ENCODE assay signal across 19 cellular contexts in the genomic region with DNA sequence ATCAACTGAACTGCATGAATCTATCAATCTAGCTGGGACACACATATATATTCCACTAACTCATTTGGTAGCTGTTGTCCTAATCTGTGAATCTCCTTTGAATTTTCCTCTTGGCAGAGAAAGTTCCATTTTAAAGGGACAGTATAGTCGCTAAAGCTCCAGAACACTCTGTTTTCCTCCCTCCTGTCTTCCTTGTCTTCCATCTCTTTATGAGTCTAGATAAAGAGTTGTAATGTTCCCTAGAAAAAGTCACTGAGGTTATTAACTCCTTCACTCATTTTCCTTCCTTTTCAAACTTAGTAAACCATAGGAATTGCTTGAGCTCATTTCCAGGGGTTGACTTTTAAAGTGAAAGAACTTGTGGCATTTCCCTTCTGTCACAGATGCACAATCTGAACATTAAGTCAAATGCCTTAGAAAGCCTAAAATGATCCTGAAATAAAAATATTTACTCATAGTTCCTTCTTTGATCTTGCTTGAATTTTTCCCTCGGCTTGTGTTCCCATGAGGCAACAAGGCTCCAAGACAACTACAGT.
DNase-seq lines count a peak whose midpoint lies in the region; ATAC-seq, FAIRE-seq and TF ChIP-seq lines count a peak whose summit lies in the region.
"Had no signal": no experiment of that assay in that cellular context is flagged by ENCODE, and none has a peak within 500 bp of the region (broad histone marks: within the 10 kb centered on the region; RNA-seq: fewer than 3 reads in every experiment).

No MANE protein-coding gene starts in this region.

- BruUV-seq in HepG2 (replicated peaks; lab: Mats Ljungman, UMichigan), result no TSS peak

- H3K27ac ChIP-seq in HepG2 (ENCODE audit: extremely low read length, insufficient read depth, low read length) (no peak overlapping the region), right lobe of liver (no peak overlapping the region), SK-N-MC (peak overlapping the region; percentile 49; the same call in 1 of the 2 replicates)
- H3K27ac ChIP-seq in naive thymus-derived CD4-positive, alpha-beta T cell (ENCODE audit: low read depth, low read length), result no peak overlapping the region
- H3K27ac ChIP-seq: SJSA1 had no signal

- no peak for TF ChIP-seq RAD21 in HepG2 (CRISPR knock-in tag; IDR thresholded peaks at IDR 0.05)

- in situ Hi-C loops in HepG2 (cut with HindIII; ENCODE audit: extremely low pct_ligation_motif_present, low pct_unique_long_range_greater_than_20kb), result no loop called here

- H3K36me3 ChIP-seq in HepG2 (replicated peaks in 1 of 2; ENCODE audit: control insufficient read depth in 1 of 2, insufficient read depth in 2 of 2, low read length in 2 of 2) (no peaks in the 10 kb centered on the region), right lobe of liver (no peaks in the 10 kb centered on the region), MG63 (no peaks in the 10 kb centered on the region), SK-N-MC (ENCODE audit: insufficient read depth, low read length) (no peaks in the 10 kb centered on the region)
- no peaks in the 10 kb centered on the region for H3K36me3 ChIP-seq in naive thymus-derived CD4-positive, alpha-beta T cell (ENCODE audit: control insufficient read depth in 2 of 3, insufficient read depth in 3 of 3, low read length in 3 of 3)
- H3K36me3 ChIP-seq: SJSA1 had no signal

- H3K9me3 ChIP-seq in HepG2 (ENCODE audit: low read length) (no peaks in the 10 kb centered on the region), right lobe of liver (no peaks in the 10 kb centered on the region), MG63 (no peaks in the 10 kb centered on the region), SK-N-MC (ENCODE audit: low read depth, low read length) (no peaks in the 10 kb centered on the region)
- peaks cover 0 to 11% (median 0%) of the 10 kb centered on the region in 3 experiments for H3K9me3 ChIP-seq in naive thymus-derived CD4-positive, alpha-beta T cell (ENCODE audit: control insufficient read depth in 2 of 3, low read length in 3 of 3)
- H3K9me3 ChIP-seq: SJSA1 had no signal

- H3K36me3 Mint-ChIP-seq in naive thymus-derived CD4-positive, alpha-beta T cell, result peaks cover 0 to 13% (median 0%) of the 10 kb centered on the region in 5 donors

- H3K27me3 ChIP-seq in HepG2 (ENCODE audit: control insufficient read depth in 1 of 2, insufficient read depth in 2 of 2, low read length in 2 of 2) (peaks cover 0 to 11% of the 10 kb centered on the region in 2 experiments; a peak in 2 of 5 replicates), right lobe of liver (peaks cover 5 to 17% of the 10 kb centered on the region in 2 donors), MG63 (no peaks in the 10 kb centered on the region)
- peaks cover 0 to 14% of the 10 kb centered on the region in 2 donors for H3K27me3 ChIP-seq in naive thymus-derived CD4-positive, alpha-beta T cell (ENCODE audit: control insufficient read depth in 2 of 2, insufficient read depth in 2 of 2, low read length in 2 of 2)
- H3K27me3 ChIP-seq: SJSA1 had no signal

- H3K79me2 ChIP-seq in HepG2 (ENCODE audit: insufficient read depth, low read length), result no peaks in the 10 kb centered on the region

- TF ChIP-seq CTCF in HepG2 (CRISPR knock-in tag; IDR thresholded peaks at IDR 0.05), result no peak
- no peak for TF ChIP-seq CTCF in right lobe of liver (IDR thresholded peaks at IDR 0.05)

- peaks cover 9 to 23% (median 20%) of the 10 kb centered on the region in 7 donors for H3K4me1 Mint-ChIP-seq in naive thymus-derived CD4-positive, alpha-beta T cell

- peaks cover 67 to 98% (median 94%) of the 10 kb centered on the region in 5 donors for H3K27me3 Mint-ChIP-seq in naive thymus-derived CD4-positive, alpha-beta T cell

- ATAC-seq in HepG2 (no peak), right lobe of liver (no peak), HG03460 (IDR thresholded peaks at IDR 0.05; ENCODE audit: unreplicated experiment) (no peak)
- ATAC-seq in naive thymus-derived CD4-positive, alpha-beta T cell, result no peak
- ATAC-seq: Right ventricle myocardium inferior had no signal

- WGBS in HepG2 (ENCODE audit: low lambda C conversion rate), result 19% methylated on average over 2 of the region's 2 CpGs
- 44% methylated on average over 2 of the region's 2 CpGs for WGBS in right lobe of liver (ENCODE audit: insufficient coverage, low coverage, low lambda C conversion rate, missing lambda C conversion rate)

- H3K4me3 ChIP-seq in HepG2 (replicated peaks in 1 of 3; ENCODE audit: insufficient read depth in 1 of 3, low read depth in 2 of 3, low read length in 3 of 3) (no peak overlapping the region), right lobe of liver (no peak overlapping the region), MG63 (peak overlapping the region; percentile 24), SK-N-MC (peak overlapping the region; percentile 64)
- H3K4me3 ChIP-seq in naive thymus-derived CD4-positive, alpha-beta T cell (ENCODE audit: low read length), result no peak overlapping the region
- H3K4me3 ChIP-seq: SJSA1 had no signal

- no peak overlapping the region for H3K9ac ChIP-seq in HepG2 (ENCODE audit: insufficient read depth, low read depth, low read length)
- H3K9ac ChIP-seq in SK-N-MC (ENCODE audit: insufficient read length), result peak overlapping the region; percentile 43

- TF ChIP-seq EP300 in HepG2 (IDR thresholded peaks at IDR 0.05; ENCODE audit: low read depth in 2 of 2, low read length in 2 of 2) (no peak), HepG2 (CRISPR knock-in tag; IDR thresholded peaks at IDR 0.05; ENCODE audit: borderline replicate concordance) (no peak)

- H4K20me1 ChIP-seq in HepG2 (ENCODE audit: insufficient read depth, low read length), result no peaks in the 10 kb centered on the region

- intact Hi-C loops in HepG2 (cut with micrococcal nuclease; ENCODE audit: unreplicated experiment), result loop anchor here (5.0 kb wide), 2 partner anchors 82 to 138 kb away; a partner anchor contains a TSS
- intact Hi-C loops in right lobe of liver (cut with DNase I), result no loop called here
- intact Hi-C loops in naive thymus-derived CD4-positive, alpha-beta T cell (cut with micrococcal nuclease), result no loop called here

- peak overlapping the region; percentile 45; the same call in 1 of the 2 replicates for H3K4me2 ChIP-seq in HepG2 (ENCODE audit: low read depth, low read length)

- H2AFZ ChIP-seq in HepG2 (ENCODE audit: low read length), result no peak overlapping the region

- DNase-seq in HepG2 (ENCODE audit: low spot score) (no peak), right lobe of liver (no peak), MG63 (no peak), SK-N-MC (ENCODE audit: low read depth, low spot score) (no peak), NCI-H82 (lab: John Stamatoyannopoulos, UW) (no peak)
- no peak for DNase-seq in stimulated activated naive CD4-positive, alpha-beta T cell (lab: John Stamatoyannopoulos, UW)
- DNase-seq in naive thymus-derived CD4-positive, alpha-beta T cell, result no peak
- DNase-seq: 8988T, AML-193, C1 segment of cervical spinal cord, GOT3, NCI-H1417, NCI-H1694 treated with DMSO at 0.1 percent for 48 hours, NCI-H2081 treated with DMSO at 0.1 percent for 48 hours, NCI-H526 had no signal

- POLR2A ChIA-PET in HepG2 (lab: Yijun Ruan, JAX), result no interaction called here
- POLR2A ChIA-PET in naive thymus-derived CD4-positive, alpha-beta T cell (lab: Charles Lee), result interaction anchor here (0.9 kb wide), 1 partner anchor 62 kb away, joined by 3 read pairs; no protein-coding TSS in a partner anchor

- no peak for FAIRE-seq in HepG2 (lab: Jason Lieb, UNC)
- FAIRE-seq: GM12892 had no signal

- CTCF ChIA-PET in HepG2 (lab: Yijun Ruan, JAX; ENCODE audit: low intra/inter-chr PET ratio, low total read pairs), result no interaction called here
- CTCF ChIA-PET in naive thymus-derived CD4-positive, alpha-beta T cell (lab: Charles Lee), result interaction anchor here (0.6 kb wide), 1 partner anchor 112 kb away, joined by 3 read pairs; no protein-coding TSS in a partner anchor

- no peak overlapping the region for H3K4me3 Mint-ChIP-seq in naive thymus-derived CD4-positive, alpha-beta T cell

- H3K9me3 Mint-ChIP-seq in naive thymus-derived CD4-positive, alpha-beta T cell, result peaks cover 0 to 51% (median 18%) of the 10 kb centered on the region in 11 donors

- no peak overlapping the region for H3K27ac Mint-ChIP-seq in naive thymus-derived CD4-positive, alpha-beta T cell

- peaks cover 55% of the 10 kb centered on the region for H3K4me1 ChIP-seq in HepG2 (ENCODE audit: insufficient read depth, low read length)
- peaks cover 0 to 4% (median 0%) of the 10 kb centered on the region in 4 donors for H3K4me1 ChIP-seq in right lobe of liver
- H3K4me1 ChIP-seq in naive thymus-derived CD4-positive, alpha-beta T cell (ENCODE audit: control insufficient read depth in 2 of 2, insufficient read depth in 2 of 2, low read length in 2 of 2), result peaks cover 3 to 5% of the 10 kb centered on the region in 2 donors
- H3K4me1 ChIP-seq: SJSA1 had no signal

- TF ChIP-seq POLR2A in HepG2 (IDR thresholded peaks at IDR 0.05; ENCODE audit: insufficient read depth in 1 of 2, low read depth in 2 of 2, low read length in 2 of 2) (no peak), right lobe of liver (IDR thresholded peaks at IDR 0.05) (no peak)

TF ChIP-seq in HepG2, 621 proteins besides CTCF, POLR2A, EP300 and RAD21:
- TF ChIP-seq FOXC1 (CRISPR knock-in tag; IDR thresholded peaks at IDR 0.05; ENCODE audit: borderline replicate concordance) (no peak), TARDBP (CRISPR knock-in tag; IDR thresholded peaks at IDR 0.05) (no peak)
TF ChIP-seq in HepG2: peak in this region for 0.

Comparison
In these comparisons a context has a peak if more than half of its experiments do, and no peak if none do; other contexts are left out.
1. H3K4me3 ChIP-seq: peak in MG63 (single experiment) and SK-N-MC (single experiment); none in HepG2 (0 of 3), right lobe of liver (0 of 3) and naive thymus-derived CD4-positive, alpha-beta T cell (single experiment).